13 cellular contexts compared by ENCODE assay signal in the genomic region with DNA sequence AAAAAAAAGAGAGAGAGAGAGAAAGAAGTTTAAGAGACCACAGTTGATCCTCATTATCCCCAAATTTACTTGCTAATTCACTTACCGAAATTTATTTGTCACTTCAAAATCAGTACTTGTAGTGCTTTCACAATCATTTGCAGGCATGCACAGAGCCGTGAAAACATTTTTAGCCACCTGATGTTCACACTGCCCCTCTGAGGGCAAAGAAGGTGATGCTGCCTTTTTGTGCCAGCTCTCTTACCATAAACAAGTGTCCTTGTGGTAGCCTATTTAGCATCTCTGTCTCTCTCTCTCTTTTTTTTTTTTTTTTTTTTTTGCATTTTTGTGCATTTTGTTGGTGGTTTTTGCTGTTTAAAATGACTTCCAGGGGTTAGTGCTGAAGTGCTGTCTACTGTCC. TPM values are rescaled to one million over a fixed set of nuclear protein-coding genes. Genes with fewer than 3 reads are reported as not detected.
DNase-seq lines count a peak whose midpoint lies in the region; ATAC-seq, FAIRE-seq and TF ChIP-seq lines count a peak whose summit lies in the region.
"Had no signal": no experiment of that assay in that cellular context is flagged by ENCODE, and none has a peak within 500 bp of the region (broad histone marks: within the 10 kb centered on the region; RNA-seq: fewer than 3 reads in every experiment).

No MANE protein-coding gene starts in this region.

- no peak overlapping the region for H2BK15ac ChIP-seq in H1 (ENCODE audit: low read length)

- H3K36me3 Mint-ChIP-seq in T-helper 17 cell (ENCODE audit: low read depth), result no peaks in the 10 kb centered on the region

- H3K23me2 ChIP-seq in H1 (ENCODE audit: low read depth, low read length), result no peaks in the 10 kb centered on the region

- CTCF ChIA-PET in H1 (lab: Charles Lee; ENCODE audit: partially characterized antibody), result interaction anchor here (0.6 to 1.5 kb wide), 5 partner anchors 8 to 1087 kb away, joined by 3 to 4 read pairs (median 3); partner anchors contain the start of gene RAB8A

- no peaks in the 10 kb centered on the region for H4K20me1 ChIP-seq in H1 (replicated peaks in 1 of 2; ENCODE audit: control insufficient read depth in 1 of 2, insufficient read depth in 2 of 2, low read length in 2 of 2)

- H3K4me1 ChIP-seq in BE2C (no peaks in the 10 kb centered on the region), H1 (replicated peaks in 1 of 4; ENCODE audit: control insufficient read depth in 3 of 4, insufficient read depth in 4 of 4, low read length in 3 of 4) (no peaks in the 10 kb centered on the region), esophagus squamous epithelium (no peaks in the 10 kb centered on the region)

- H3K4ac ChIP-seq in H1 (replicated peaks; ENCODE audit: insufficient read length, low read depth, low read length), result no peak overlapping the region

- H3K4me2 ChIP-seq in H1 (ENCODE audit: insufficient read depth in 1 of 2, low read depth in 2 of 2, low read length in 2 of 2), result no peak overlapping the region

- no peak overlapping the region for H2BK120ac ChIP-seq in H1 (replicated peaks; ENCODE audit: low read depth, low read length)

- no peak for TF ChIP-seq EP300 in H1 (IDR thresholded peaks at IDR 0.05; ENCODE audit: borderline replicate concordance in 1 of 2, low read depth in 2 of 2, low read length in 2 of 2)

- DNase-seq in BE2C (no peak), NCI-H526 treated with DMSO at 0.1 percent for 48 hours (lab: John Stamatoyannopoulos, UW) (peak; percentile 6), H1 (ENCODE audit: low read depth in 1 of 2, low spot score in 2 of 2) (no peak), esophagus squamous epithelium (lab: John Stamatoyannopoulos, UW) (no peak), NCI-H128 (lab: John Stamatoyannopoulos, UW; ENCODE audit: unreplicated experiment) (no peak), KG1 (lab: John Stamatoyannopoulos, UW) (no peak), T-helper 17 cell (no peak)
- DNase-seq: activated T-cell treated with anti-CD3 and anti-CD28 coated beads, Interleukin-2, amount 50 U/mL, for 72 hours; foreskin melanocyte; NCI-H187 had no signal

- H3K14ac ChIP-seq in H1 (ENCODE audit: insufficient read length), result no peak overlapping the region

- H3K9me3 ChIP-seq in BE2C (no peaks in the 10 kb centered on the region), H1 (ENCODE audit: insufficient read depth in 2 of 2, low read depth in 1 of 2, low read length in 1 of 2) (peaks cover 0 to 19% of the 10 kb centered on the region in 2 experiments; a peak in 3 of 4 replicates), esophagus squamous epithelium (no peaks in the 10 kb centered on the region), T-helper 17 cell (ENCODE audit: control insufficient read depth, low read length, poor library complexity, severe bottlenecking) (no peaks in the 10 kb centered on the region)

- H3K4me1 Mint-ChIP-seq in T-helper 17 cell, result peaks cover 2% of the 10 kb centered on the region

- H3K27ac Mint-ChIP-seq in T-helper 17 cell, result no peak overlapping the region
- H3K27ac Mint-ChIP-seq: activated T-cell treated with anti-CD3 and anti-CD28 coated beads, Interleukin-2, amount 50 U/mL, for 72 hours; stimulated activated naive CD8-positive, alpha-beta T cell treated with anti-CD3 and anti-CD28 coated beads, Interleukin-15, Interleukin-2, amounts not matched to agents 100 ng/mL and 50 ng/mL, for 24 hours had no signal

- H3K36me3 ChIP-seq in BE2C, result no peaks in the 10 kb centered on the region
- no peaks in the 10 kb centered on the region for H3K36me3 ChIP-seq in H1 (ENCODE audit: control insufficient read depth in 2 of 4, insufficient read depth in 4 of 4, low read length in 3 of 4)
- no peaks in the 10 kb centered on the region for H3K36me3 ChIP-seq in esophagus squamous epithelium

- POLR2A ChIA-PET in H1 (lab: Charles Lee; ENCODE audit: partially characterized antibody), result interaction anchor here (1.8 kb wide), 1 partner anchor 14 kb away, joined by 4 read pairs; no protein-coding TSS in a partner anchor

- no peak overlapping the region for H4K5ac ChIP-seq in H1 (ENCODE audit: insufficient read length, low read depth, low read length)

- no peak overlapping the region for H3K4me3 Mint-ChIP-seq in T-helper 17 cell
- H3K4me3 Mint-ChIP-seq: activated T-cell treated with anti-CD3 and anti-CD28 coated beads, Interleukin-2, amount 50 U/mL, for 72 hours; stimulated activated naive CD8-positive, alpha-beta T cell treated with anti-CD3 and anti-CD28 coated beads, Interleukin-15, Interleukin-2, amounts not matched to agents 100 ng/mL and 50 ng/mL, for 24 hours had no signal

- no peak overlapping the region for H3K4me3 ChIP-seq in BE2C (ENCODE audit: low read depth, low read length)
- H3K4me3 ChIP-seq in H1 (ENCODE audit: extremely low read depth in 1 of 4, insufficient read depth in 2 of 4, low read depth in 3 of 4, low read length in 4 of 4), result no peak overlapping the region
- no peak overlapping the region for H3K4me3 ChIP-seq in esophagus squamous epithelium

- no peak overlapping the region for H2BK12ac ChIP-seq in H1 (ENCODE audit: low read depth, low read length)

- H3K27me3 ChIP-seq in BE2C (no peaks in the 10 kb centered on the region), H1 (replicated peaks in 1 of 4; ENCODE audit: control insufficient read depth in 3 of 4, extremely low read depth in 1 of 4, insufficient read depth in 3 of 4, low read length in 3 of 4) (no peaks in the 10 kb centered on the region; a peak in 1 of 7 replicates), esophagus squamous epithelium (peaks cover 0 to 56% (median 0%) of the 10 kb centered on the region in 4 donors)

- H4K91ac ChIP-seq in H1 (replicated peaks; ENCODE audit: insufficient read length, low read length), result no peak overlapping the region

- WGBS in H1 (ENCODE audit: extremely low coverage in 1 of 2, insufficient coverage in 1 of 2, insufficient read length in 1 of 2, insufficient replicate concordance in 2 of 2, low coverage in 1 of 2, low lambda C conversion rate in 2 of 2, missing lambda C conversion rate in 1 of 2), 2 experiments, result 81% methylated on average over 2 of the region's 2 CpGs; no CpG with 5 or more reads in 1 of the 2 experiments
- WGBS in esophagus squamous epithelium, 2 donors, result 16 to 22% methylated on average over 2 of the region's 2 CpGs

- no peak overlapping the region for H3K56ac ChIP-seq in H1 (replicated peaks; ENCODE audit: insufficient read length, low read depth, low read length)

- H3K23ac ChIP-seq in H1 (ENCODE audit: insufficient read length), result no peak overlapping the region

- H3K79me1 ChIP-seq in H1 (ENCODE audit: low read depth, low read length), result no peaks in the 10 kb centered on the region

- H2AK5ac ChIP-seq in H1 (ENCODE audit: low read depth, low read length), result no peak overlapping the region

- intact Hi-C loops in esophagus squamous epithelium (cut with DNase I), result no loop called here

- no peaks in the 10 kb centered on the region for H3K79me2 ChIP-seq in H1 (ENCODE audit: control insufficient read depth in 1 of 2, insufficient read depth in 2 of 2, low read length in 2 of 2)

- ATAC-seq in T-helper 17 cell, result no peak
- ATAC-seq: activated T-cell treated with anti-CD3 and anti-CD28 coated beads, Interleukin-2, amount 50 U/mL, for 72 hours had no signal

- H4K8ac ChIP-seq in H1 (ENCODE audit: extremely low read depth, insufficient read depth, low read length), result no peak overlapping the region

- no peak for TF ChIP-seq POLR2A in H1 (IDR thresholded peaks at IDR 0.05; ENCODE audit: control extremely low read depth in 1 of 2, low read depth in 2 of 2, low read length in 2 of 2)
- no peak for TF ChIP-seq POLR2A in esophagus squamous epithelium (IDR thresholded peaks at IDR 0.05)

- H3K27ac ChIP-seq in H1 (ENCODE audit: low read depth, low read length), result no peak overlapping the region
- H3K27ac ChIP-seq in esophagus squamous epithelium, result no peak overlapping the region

- peak; percentile 17 to 41; a peak in 3 of 4 replicates for TF ChIP-seq RAD21 in H1 (IDR thresholded peaks at IDR 0.05 in 1 of 2, conservative IDR thresholded peaks at IDR 0.05 in 1 of 2; ENCODE audit: low read depth in 2 of 2, low read length in 2 of 2)

- no peak overlapping the region for H2BK5ac ChIP-seq in H1 (ENCODE audit: low read depth, low read length)

- TF ChIP-seq CTCF in BE2C (IDR thresholded peaks at IDR 0.05; ENCODE audit: low read depth, low read length) (peak; percentile 34; the same call in 1 of the 2 replicates), GM12874 (IDR thresholded peaks at IDR 0.05; ENCODE audit: insufficient read depth, low read depth, low read length) (peak; percentile 29; the same call in 1 of the 2 replicates), H1 (IDR thresholded peaks at IDR 0.05; ENCODE audit: control extremely low read depth in 1 of 3, insufficient read depth in 1 of 3, low read depth in 1 of 3, low read length in 3 of 3) (peak; percentile 18 to 64 (median 18); a peak in 3 of 4 replicates), esophagus squamous epithelium (IDR thresholded peaks at IDR 0.05) (peak in 1 of 6 experiments; percentile 31)

- peaks cover 33% of the 10 kb centered on the region for H3K27me3 Mint-ChIP-seq in T-helper 17 cell

- no peak overlapping the region for H2BK20ac ChIP-seq in H1 (ENCODE audit: low read length)

- no peak overlapping the region for H2AFZ ChIP-seq in H1 (ENCODE audit: low read length)

- no peak overlapping the region for H3K9ac ChIP-seq in H1 (replicated peaks in 1 of 4; ENCODE audit: extremely low read depth in 1 of 4, low read depth in 3 of 4, low read length in 3 of 4)

- FAIRE-seq in H1 (lab: Jason Lieb, UNC), result peak; percentile 81

- H3K18ac ChIP-seq in H1 (ENCODE audit: extremely low read depth, low read length), result no peak overlapping the region

RNA-seq across cellular contexts. Expression of gene CASP14, which starts 24.0 kb away (rescaled TPM):
- polyA plus RNA-seq in BE2C (2012; ENCODE audit: insufficient read depth, insufficient read length, low read depth), result not detected
- not detected in 2 replicates for total RNA-seq in H1 (2021; fragmentation: NEBNext Ultra II Directional; extraction: Animal tissue kit (Norgen Biotek cat#: 25700))
- polyA plus RNA-seq in H1 (2011; rRNA removed), result not detected in 2 replicates
- polyA plus RNA-seq in H1 (2011; cell fraction: cytosol; rRNA removed), result not detected
- not detected for polyA plus RNA-seq in H1 (2011; cell fraction: nucleus; rRNA removed)
- not detected in 4 replicates for polyA plus RNA-seq in H1 (2012, experiment 1 of 2)
- not detected for polyA plus RNA-seq in H1 (2012, experiment 2 of 2)
- polyA plus RNA-seq in H1 (2013, experiment 1 of 2), result not detected
- not detected for polyA plus RNA-seq in H1 (2013, experiment 2 of 2)
- not detected in 2 replicates for polyA minus RNA-seq in H1 (2011; rRNA and poly(A)+ RNA removed)
- not detected for polyA minus RNA-seq in H1 (2011; cell fraction: cytosol; rRNA and poly(A)+ RNA removed)
- polyA minus RNA-seq in H1 (2011; cell fraction: nucleus; rRNA and poly(A)+ RNA removed), result not detected
- total RNA-seq in esophagus squamous epithelium (under 1 TPM in 2 of 4 donors, not detected in 2; 0.42 to 0.44 TPM), T-helper 17 cell (not detected)
- total RNA-seq: activated T-cell treated with anti-CD3 and anti-CD28 coated beads, Interleukin-2, amount 50 U/mL, for 72 hours; cardiac septum had no signal

RNA-seq across cellular contexts. Expression of gene SLC1A6, which starts 45.6 kb away (rescaled TPM):
- polyA plus RNA-seq in BE2C (2012; ENCODE audit: insufficient read depth, insufficient read length, low read depth), result not detected
- total RNA-seq in H1 (2021; fragmentation: NEBNext Ultra II Directional; extraction: Animal tissue kit (Norgen Biotek cat#: 25700)), result 13.6 and 14.0 TPM in 2 replicates
- 17.7 and 26.6 TPM in 2 replicates for polyA plus RNA-seq in H1 (2011; rRNA removed)
- polyA plus RNA-seq in H1 (2011; cell fraction: cytosol; rRNA removed), result 18.7 TPM
- polyA plus RNA-seq in H1 (2011; cell fraction: nucleus; rRNA removed), result 20.6 TPM
- polyA plus RNA-seq in H1 (2012, experiment 1 of 2), result 9.2 to 14.3 TPM (median 11.9 TPM) in 4 replicates
- polyA plus RNA-seq in H1 (2012, experiment 2 of 2), result 9.9 TPM
- 6.5 TPM for polyA plus RNA-seq in H1 (2013, experiment 1 of 2)
- 5.9 TPM for polyA plus RNA-seq in H1 (2013, experiment 2 of 2)
- 16.5 and 17.6 TPM in 2 replicates for polyA minus RNA-seq in H1 (2011; rRNA and poly(A)+ RNA removed)
- 11.4 TPM for polyA minus RNA-seq in H1 (2011; cell fraction: cytosol; rRNA and poly(A)+ RNA removed)
- 10.6 TPM for polyA minus RNA-seq in H1 (2011; cell fraction: nucleus; rRNA and poly(A)+ RNA removed)
- total RNA-seq in esophagus squamous epithelium, result not detected
- not detected for total RNA-seq in T-helper 17 cell
- total RNA-seq: activated T-cell treated with anti-CD3 and anti-CD28 coated beads, Interleukin-2, amount 50 U/mL, for 72 hours; cardiac septum had no signal

RNA-seq across cellular contexts. Expression of gene OR1I1, which starts 56.8 kb away (rescaled TPM):
- not detected for polyA plus RNA-seq in BE2C (2012; ENCODE audit: insufficient read depth, insufficient read length, low read depth)
- not detected in 2 replicates for total RNA-seq in H1 (2021; fragmentation: NEBNext Ultra II Directional; extraction: Animal tissue kit (Norgen Biotek cat#: 25700))
- not detected in 2 replicates for polyA plus RNA-seq in H1 (2011; rRNA removed)
- polyA plus RNA-seq in H1 (2011; cell fraction: cytosol; rRNA removed), result not detected
- polyA plus RNA-seq in H1 (2011; cell fraction: nucleus; rRNA removed), result not detected
- polyA plus RNA-seq in H1 (2012, experiment 1 of 2), result not detected in 4 replicates
- polyA plus RNA-seq in H1 (2012, experiment 2 of 2), result not detected
- polyA plus RNA-seq in H1 (2013, experiment 1 of 2), result not detected
- not detected for polyA plus RNA-seq in H1 (2013, experiment 2 of 2)
- polyA minus RNA-seq in H1 (2011; rRNA and poly(A)+ RNA removed), result not detected in 2 replicates
- polyA minus RNA-seq in H1 (2011; cell fraction: cytosol; rRNA and poly(A)+ RNA removed), result not detected
- polyA minus RNA-seq in H1 (2011; cell fraction: nucleus; rRNA and poly(A)+ RNA removed), result not detected
- total RNA-seq in esophagus squamous epithelium (not detected), T-helper 17 cell (not detected)
- total RNA-seq: activated T-cell treated with anti-CD3 and anti-CD28 coated beads, Interleukin-2, amount 50 U/mL, for 72 hours; cardiac septum had no signal

Comparison
In these comparisons a context has a peak if more than half of its experiments do, and no peak if none do; other contexts are left out.
1. RNA of gene SLC1A6, which starts 45.6 kb away (total RNA-seq): 13.6 to 14.0 TPM in H1; not detected in esophagus squamous epithelium and not detected in T-helper 17 cell; every median in the first group is over 10 times any median in the second.